In genomic region chr17:8138672-8139371, GRCh38 we compare ENCODE assay signal across 8 cellular contexts. TPM values are rescaled to one million over a fixed set of nuclear protein-coding genes. Genes with fewer than 3 reads are reported as not detected.
DNase-seq lines count a peak whose midpoint lies in the region; ATAC-seq and TF ChIP-seq lines count a peak whose summit lies in the region.

No MANE protein-coding gene starts in this region.

- H3K4me3 ChIP-seq in OCI-LY3 (ENCODE audit: low read length) (peak overlapping the region; percentile 97), epithelial cell of proximal tubule (ENCODE audit: low read depth, low read length) (peak overlapping the region; percentile 43), mucosa of rectum (ENCODE audit: low read length in 2 of 2) (peak overlapping the region; percentile 56 to 81)

- DNase-seq in DMS114 treated with DMSO at 0.1 percent for 48 hours (lab: John Stamatoyannopoulos, UW; ENCODE audit: unreplicated experiment) (peak; percentile 98), HuH-7.5 (ENCODE audit: low spot score) (peak; percentile 82), activated T-cell treated with anti-CD3 and anti-CD28 coated beads for 4 hours (peak; percentile 94), epithelial cell of proximal tubule (ENCODE audit: low read depth) (peak; percentile 74)
- DNase-seq in stimulated activated CD8-positive, alpha-beta memory T cell treated with anti-CD3 and anti-CD28 coated beads, Interleukin-4, amount 100 ng/mL, for 4 hours (ENCODE audit: low read depth in 2 of 2, low spot score in 1 of 2) = peak; percentile 89 to 91

- H4K20me1 ChIP-seq in OCI-LY3 (ENCODE audit: insufficient read depth, low read length) = no peaks in the 10 kb centered on the region

- H3K4me2 ChIP-seq in OCI-LY3 (ENCODE audit: low read length) = peak overlapping the region; percentile 92

- no peaks in the 10 kb centered on the region for H3K36me3 ChIP-seq in OCI-LY3 (replicated peaks; ENCODE audit: low read depth, low read length)
- H3K36me3 ChIP-seq in mucosa of rectum (ENCODE audit: control insufficient read depth in 2 of 2, insufficient read depth in 2 of 2, low read length in 2 of 2) = peaks cover 34 to 37% of the 10 kb centered on the region in 2 donors

- peak; percentile 71 for ATAC-seq in GM21526 (IDR thresholded peaks at IDR 0.05; ENCODE audit: low FRiP score, unreplicated experiment)

- H3K27ac ChIP-seq in OCI-LY3 (ENCODE audit: low read length) (peak overlapping the region; percentile 92), mucosa of rectum (ENCODE audit: low read depth in 2 of 2, low read length in 2 of 2) (peak overlapping the region; percentile 93 to 96)

- H2AFZ ChIP-seq in OCI-LY3 (ENCODE audit: low read depth, low read length) = peak overlapping the region; percentile 92

- TF ChIP-seq CTCF in OCI-LY3 (IDR thresholded peaks at IDR 0.05; ENCODE audit: low read depth, low read length) (peak; percentile 63), epithelial cell of proximal tubule (conservative IDR thresholded peaks at IDR 0.05; ENCODE audit: low read depth, low read length) (peak; percentile 86)

- H3K27me3 ChIP-seq in OCI-LY3 (ENCODE audit: low read depth, low read length) = no peaks in the 10 kb centered on the region
- no peaks in the 10 kb centered on the region for H3K27me3 ChIP-seq in mucosa of rectum (ENCODE audit: control insufficient read depth in 2 of 2, insufficient read depth in 2 of 2, low read length in 2 of 2)

- H3K9me3 ChIP-seq in OCI-LY3 (ENCODE audit: insufficient read depth, low read length) = no peaks in the 10 kb centered on the region
- no peaks in the 10 kb centered on the region for H3K9me3 ChIP-seq in mucosa of rectum (ENCODE audit: control insufficient read depth in 2 of 2, low read length in 2 of 2)

- H3K4me1 ChIP-seq in OCI-LY3 (ENCODE audit: low read length) (peaks cover 5% of the 10 kb centered on the region; the same call in 1 of the 2 replicates), mucosa of rectum (ENCODE audit: control insufficient read depth in 2 of 2, insufficient read depth in 2 of 2, low read length in 2 of 2) (peaks cover 9 to 17% of the 10 kb centered on the region in 2 donors)

- no peaks in the 10 kb centered on the region for H3K79me2 ChIP-seq in OCI-LY3 (ENCODE audit: low read length)

- H3K9ac ChIP-seq in OCI-LY3 (ENCODE audit: low read length) (peak overlapping the region; percentile 97), mucosa of rectum (ENCODE audit: low read depth in 1 of 2, low read length in 2 of 2) (peak overlapping the region; percentile 72 to 85)

RNA-seq across cellular contexts. Expression of gene PER1, which starts 13.4 kb away (rescaled TPM):
- total RNA-seq in epithelial cell of proximal tubule = 13.1 and 17.1 TPM in 2 replicates

RNA-seq across cellular contexts. Expression of gene HES7, which starts 14.9 kb away (rescaled TPM):
- 0.35 TPM in 1 of 2 replicates, not detected in the other for total RNA-seq in epithelial cell of proximal tubule

RNA-seq across cellular contexts. Expression of gene ALOXE3, which starts 20.5 kb away (rescaled TPM):
- 0.36 TPM in 1 of 2 replicates, not detected in the other for total RNA-seq in epithelial cell of proximal tubule

RNA-seq across cellular contexts. Expression of gene VAMP2, which starts 23.9 kb away (rescaled TPM):
- total RNA-seq in epithelial cell of proximal tubule = 2.1 and 7.0 TPM in 2 replicates

RNA-seq across cellular contexts. Expression of gene TMEM107, which starts 37.4 kb away (rescaled TPM):
- total RNA-seq in epithelial cell of proximal tubule = 16.9 and 24.3 TPM in 2 replicates

Comparison
In these comparisons a context has a peak if more than half of its experiments do, and no peak if none do; other contexts are left out.
1. Peak in every context shown above with its lines: DNase-seq, ATAC-seq, H3K4me3 ChIP-seq and H3K27ac ChIP-seq.
2. H3K4me3 ChIP-seq: peak in every context shown above with its lines; median percentile 97 in OCI-LY3; 68 in mucosa of rectum; 43 in epithelial cell of proximal tubule.